18 cellular contexts compared by ENCODE assay signal in genomic region chr2:147572622-147573021, GRCh38.
DNase-seq lines count a peak whose midpoint lies in the region; ATAC-seq and TF ChIP-seq lines count a peak whose summit lies in the region.
"Had no signal": no experiment of that assay in that cellular context is flagged by ENCODE, and none has a peak within 500 bp of the region (broad histone marks: within the 10 kb centered on the region; RNA-seq: fewer than 3 reads in every experiment).

No MANE protein-coding gene starts in this region.

- no peak for TF ChIP-seq POLR2A in HCT116 (IDR thresholded peaks at IDR 0.05; ENCODE audit: borderline replicate concordance, extremely low read depth, insufficient read depth, insufficient read length)
- no peak for TF ChIP-seq POLR2A in NB4 (IDR thresholded peaks at IDR 0.05; ENCODE audit: extremely low read depth, insufficient read length)
- no peak for TF ChIP-seq POLR2A in adrenal gland (IDR thresholded peaks at IDR 0.05)

- H3K36me3 ChIP-seq in HCT116 (ENCODE audit: control insufficient read depth in 1 of 2, insufficient read depth in 2 of 2, low read length in 2 of 2) (no peaks in the 10 kb centered on the region), adrenal gland (replicated peaks in 1 of 2) (no peaks in the 10 kb centered on the region)
- H3K36me3 ChIP-seq: BLaER1, SJCRH30 had no signal

- H3K4me3 ChIP-seq in HCT116 (replicated peaks in 1 of 2; ENCODE audit: low read depth in 1 of 2, low read length in 2 of 2): no peak overlapping the region
- no peak overlapping the region for H3K4me3 ChIP-seq in NB4 (ENCODE audit: low read depth, low read length)
- H3K4me3 ChIP-seq in epithelial cell of esophagus (ENCODE audit: low read length): no peak overlapping the region
- no peak overlapping the region for H3K4me3 ChIP-seq in adrenal gland
- H3K4me3 ChIP-seq: BLaER1, GM12878, PC-9, SJCRH30 had no signal

- TF ChIP-seq CTCF in HCT116 (IDR thresholded peaks at IDR 0.05 in 2 of 3, conservative IDR thresholded peaks at IDR 0.05 in 1 of 3; ENCODE audit: borderline replicate concordance in 1 of 3, insufficient read depth in 1 of 3, low read depth in 2 of 3, low read length in 2 of 3): no peak
- TF ChIP-seq CTCF in NB4 (IDR thresholded peaks at IDR 0.05; ENCODE audit: low read depth, low read length): no peak
- TF ChIP-seq CTCF in epithelial cell of esophagus (IDR thresholded peaks at IDR 0.05; ENCODE audit: insufficient read depth, low read depth, low read length, missing control alignments): no peak
- TF ChIP-seq CTCF in adrenal gland (IDR thresholded peaks at IDR 0.05): no peak

- DNase-seq in HCT116 (ENCODE audit: low read depth, low spot score): no peak
- DNase-seq in NB4 (ENCODE audit: low read depth): peak; percentile 14
- DNase-seq in epithelial cell of esophagus (ENCODE audit: low read depth): peak; percentile 92
- DNase-seq in kidney glomerular epithelial cell (lab: John Stamatoyannopoulos, UW): peak; percentile 3
- no peak for DNase-seq in nucleus accumbens (lab: John Stamatoyannopoulos, UW)
- DNase-seq in HT-29 (ENCODE audit: low spot score): no peak
- DNase-seq in adrenal gland: no peak
- DNase-seq: CD4-positive, alpha-beta memory T cell; EL; IMR-90; NCI-H1694 treated with DMSO at 0.1 percent for 48 hours; NCI-H2107; NCI-H526; PC-9; SJCRH30 had no signal

- CTCF ChIA-PET in HCT116 (lab: Charles Lee): no interaction called here

- intact Hi-C loops in HCT116 (cut with micrococcal nuclease) (no loop called here), adrenal gland (cut with DNase I) (no loop called here)

- H3K27ac ChIP-seq in HCT116 (ENCODE audit: low read depth, low read length): no peak overlapping the region
- no peak overlapping the region for H3K27ac ChIP-seq in adrenal gland
- H3K27ac ChIP-seq: BLaER1, PC-9, SJCRH30 had no signal

- RAD21 ChIA-PET in HCT116 (lab: Charles Lee; ENCODE audit: low non-redundant PET in 1 of 2, low total read pairs in 2 of 2, uncharacterized antibody in 2 of 2, unreplicated experiment in 2 of 2): no interaction called here

- H3K9me3 ChIP-seq in HCT116 (ENCODE audit: control insufficient read depth in 1 of 2, insufficient read depth in 1 of 2, low read depth in 1 of 2, low read length in 2 of 2): no peaks in the 10 kb centered on the region
- H3K9me3 ChIP-seq in adrenal gland (replicated peaks in 1 of 3): no peaks in the 10 kb centered on the region
- H3K9me3 ChIP-seq: BLaER1, SJCRH30 had no signal

- 84 to 89% (median 88%) methylated on average over 2 of the region's 2 CpGs for WGBS in adrenal gland, 4 donors

- H4K20me1 ChIP-seq in HCT116 (ENCODE audit: insufficient read depth): no peaks in the 10 kb centered on the region
- H4K20me1 ChIP-seq: BLaER1 had no signal

- H3K27me3 ChIP-seq in HCT116 (ENCODE audit: insufficient read depth, low read length) (no peaks in the 10 kb centered on the region), adrenal gland (no peaks in the 10 kb centered on the region)
- H3K27me3 ChIP-seq: BLaER1, SJCRH30 had no signal

- TF ChIP-seq RAD21 in HCT116 (IDR thresholded peaks at IDR 0.05; ENCODE audit: low read depth): no peak

- no peaks in the 10 kb centered on the region for H3K79me2 ChIP-seq in HCT116 (ENCODE audit: insufficient read depth, low read length)

- H3K4me1 ChIP-seq in HCT116 (ENCODE audit: control insufficient read depth in 1 of 2, insufficient read depth in 2 of 2, low read length in 2 of 2) (no peaks in the 10 kb centered on the region), adrenal gland (replicated peaks in 1 of 2) (no peaks in the 10 kb centered on the region)
- H3K4me1 ChIP-seq: BLaER1, SJCRH30 had no signal

- no peak overlapping the region for H2AFZ ChIP-seq in HCT116 (ENCODE audit: low read depth, low read length, poor library complexity, severe bottlenecking)
- H2AFZ ChIP-seq: PC-9 had no signal

- H3K9me2 ChIP-seq in HCT116 (ENCODE audit: insufficient read depth): no peaks in the 10 kb centered on the region

- ATAC-seq in HCT116: no peak
- ATAC-seq in HG02759 (IDR thresholded peaks at IDR 0.05; ENCODE audit: unreplicated experiment): no peak
- ATAC-seq: GM12878 had no signal

- POLR2A ChIA-PET in HCT116 (lab: Charles Lee): no interaction called here

- no peak overlapping the region for H3K9ac ChIP-seq in HCT116 (ENCODE audit: low read length)
- H3K9ac ChIP-seq: BLaER1 had no signal

- H3K4me2 ChIP-seq in HCT116 (ENCODE audit: low read length): no peak overlapping the region
- H3K4me2 ChIP-seq: BLaER1, PC-9 had no signal

- no TSS peak for BruUV-seq in HCT116 (replicated peaks; lab: Mats Ljungman, UMichigan)

TF ChIP-seq in HCT116, 20 proteins besides CTCF, POLR2A, EP300 and RAD21:
- TF ChIP-seq CEBPB (IDR thresholded peaks at IDR 0.05; ENCODE audit: low read depth): peak; percentile 49
- TF ChIP-seq CBX3 (IDR thresholded peaks at IDR 0.05; ENCODE audit: low read depth): no peak
TF ChIP-seq in HCT116: peak in this region for 1.

Comparison
In these comparisons a context has a peak if more than half of its experiments do, and no peak if none do; other contexts are left out.
1. DNase-seq: peak in NB4 (single experiment), epithelial cell of esophagus (single experiment) and kidney glomerular epithelial cell (single experiment); none in HCT116 (single experiment), nucleus accumbens (0 of 56), HT-29 (single experiment) and adrenal gland (0 of 7).